Comparison of ENCODE assay signal across 1 cellular context in the genomic region with DNA sequence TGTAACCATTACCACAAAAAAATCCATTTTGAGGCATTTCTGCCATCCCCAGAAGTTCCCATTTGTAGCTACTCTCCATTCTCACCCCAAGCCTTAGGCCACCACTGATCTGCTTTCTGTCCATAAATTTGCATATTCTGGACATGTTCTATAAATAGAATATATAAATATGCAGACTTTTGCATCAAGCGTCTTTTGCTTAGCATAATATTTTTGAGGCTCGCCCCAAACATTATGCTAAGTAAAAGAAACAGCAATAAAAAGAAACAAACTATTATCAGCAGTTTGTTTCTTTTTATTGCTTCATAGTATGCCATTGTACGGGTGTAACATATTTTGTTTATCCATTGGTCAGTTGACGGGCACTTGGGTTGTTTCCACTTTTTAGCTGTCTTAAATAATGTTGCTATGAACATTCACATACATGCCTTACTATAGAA.
A peak's percentile ranks its signal among the peaks of the same experiment; 100 is the strongest.
TF ChIP-seq lines count a peak whose summit lies in the region.

No MANE protein-coding gene starts in this region.

TF ChIP-seq in K562, 482 proteins besides CTCF, POLR2A, EP300 and RAD21 (continues in another document):
- TF ChIP-seq CBX3 (IDR thresholded peaks at IDR 0.05; ENCODE audit: borderline replicate concordance in 1 of 2, low read length in 2 of 2) (no peak), TBP (optimal IDR thresholded peaks at IDR 0.05; ENCODE audit: low read depth, low read length) (peak; percentile 90), TRIM24 (IDR thresholded peaks at IDR 0.05) (no peak), POLR2AphosphoS5 (IDR thresholded peaks at IDR 0.05; ENCODE audit: control insufficient read depth, insufficient read depth, low read depth, low read length) (peak; percentile 65), MTF1 (CRISPR knock-in tag; IDR thresholded peaks at IDR 0.05; ENCODE audit: borderline replicate concordance) (no peak), ZNF57 (CRISPR knock-in tag; IDR thresholded peaks at IDR 0.05) (no peak), CEBPG (CRISPR knock-in tag; IDR thresholded peaks at IDR 0.05) (no peak), CEBPG (tag; conservative IDR thresholded peaks at IDR 0.05 in 1 of 2, IDR thresholded peaks at IDR 0.05 in 1 of 2) (0 out of 4 replicates have a peak, but pooled peaks of 1 of the 2 experiments have one; percentile 20), ELF4 (CRISPR knock-in tag; IDR thresholded peaks at IDR 0.05) (no peak), ETV5 (CRISPR knock-in tag; IDR thresholded peaks at IDR 0.05; ENCODE audit: low read depth) (no peak), ZNF79 (CRISPR knock-in tag; IDR thresholded peaks at IDR 0.05; ENCODE audit: low read depth) (no peak), RBFOX2 (IDR thresholded peaks at IDR 0.05; ENCODE audit: low read depth, low read length) (peak; percentile 55), CC2D1A (IDR thresholded peaks at IDR 0.05) (no peak), PML (IDR thresholded peaks at IDR 0.05; ENCODE audit: low read length) (peak; percentile 79), RBM34 (IDR thresholded peaks at IDR 0.05; ENCODE audit: borderline replicate concordance, insufficient read depth, low read length) (no peak), ERF (CRISPR knock-in tag; IDR thresholded peaks at IDR 0.05) (no peak), POLR2G (IDR thresholded peaks at IDR 0.05; ENCODE audit: low read depth, low read length) (peak; percentile 44; the same call in 1 of the 2 replicates), CBX5 (IDR thresholded peaks at IDR 0.05; ENCODE audit: borderline replicate concordance, low read depth) (no peak), NR2F6 (CRISPR knock-in tag; IDR thresholded peaks at IDR 0.05) (no peak), ELF2 (CRISPR knock-in tag; IDR thresholded peaks at IDR 0.05) (no peak), MEF2A (IDR thresholded peaks at IDR 0.05; ENCODE audit: control insufficient read depth, low read depth, low read length) (peak; percentile 73), MCM7 (IDR thresholded peaks at IDR 0.05) (no peak), HDAC1 (IDR thresholded peaks at IDR 0.05) (no peak), ATF7 (IDR thresholded peaks at IDR 0.05) (no peak), SPI1 (IDR thresholded peaks at IDR 0.05; ENCODE audit: borderline replicate concordance, low read depth, low read length) (no peak), ZKSCAN3 (CRISPR knock-in tag; IDR thresholded peaks at IDR 0.05) (no peak), NFXL1 (CRISPR knock-in tag; IDR thresholded peaks at IDR 0.05) (no peak), ZNF584 (CRISPR knock-in tag; IDR thresholded peaks at IDR 0.05; ENCODE audit: low read depth) (no peak), ZBTB1 (CRISPR knock-in tag; IDR thresholded peaks at IDR 0.05; ENCODE audit: borderline replicate concordance, low read depth) (no peak)
- TF ChIP-seq, protein P1, sequence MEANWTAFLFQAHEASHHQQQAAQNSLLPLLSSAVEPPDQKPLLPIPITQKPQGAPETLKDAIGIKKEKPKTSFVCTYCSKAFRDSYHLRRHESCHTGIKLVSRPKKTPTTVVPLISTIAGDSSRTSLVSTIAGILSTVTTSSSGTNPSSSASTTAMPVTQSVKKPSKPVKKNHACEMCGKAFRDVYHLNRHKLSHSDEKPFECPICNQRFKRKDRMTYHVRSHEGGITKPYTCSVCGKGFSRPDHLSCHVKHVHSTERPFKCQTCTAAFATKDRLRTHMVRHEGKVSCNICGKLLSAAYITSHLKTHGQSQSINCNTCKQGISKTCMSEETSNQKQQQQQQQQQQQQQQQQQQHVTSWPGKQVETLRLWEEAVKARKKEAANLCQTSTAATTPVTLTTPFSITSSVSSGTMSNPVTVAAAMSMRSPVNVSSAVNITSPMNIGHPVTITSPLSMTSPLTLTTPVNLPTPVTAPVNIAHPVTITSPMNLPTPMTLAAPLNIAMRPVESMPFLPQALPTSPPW (CRISPR knock-in tag; IDR thresholded peaks at IDR 0.05), result no peak
- TF ChIP-seq, protein P2, sequence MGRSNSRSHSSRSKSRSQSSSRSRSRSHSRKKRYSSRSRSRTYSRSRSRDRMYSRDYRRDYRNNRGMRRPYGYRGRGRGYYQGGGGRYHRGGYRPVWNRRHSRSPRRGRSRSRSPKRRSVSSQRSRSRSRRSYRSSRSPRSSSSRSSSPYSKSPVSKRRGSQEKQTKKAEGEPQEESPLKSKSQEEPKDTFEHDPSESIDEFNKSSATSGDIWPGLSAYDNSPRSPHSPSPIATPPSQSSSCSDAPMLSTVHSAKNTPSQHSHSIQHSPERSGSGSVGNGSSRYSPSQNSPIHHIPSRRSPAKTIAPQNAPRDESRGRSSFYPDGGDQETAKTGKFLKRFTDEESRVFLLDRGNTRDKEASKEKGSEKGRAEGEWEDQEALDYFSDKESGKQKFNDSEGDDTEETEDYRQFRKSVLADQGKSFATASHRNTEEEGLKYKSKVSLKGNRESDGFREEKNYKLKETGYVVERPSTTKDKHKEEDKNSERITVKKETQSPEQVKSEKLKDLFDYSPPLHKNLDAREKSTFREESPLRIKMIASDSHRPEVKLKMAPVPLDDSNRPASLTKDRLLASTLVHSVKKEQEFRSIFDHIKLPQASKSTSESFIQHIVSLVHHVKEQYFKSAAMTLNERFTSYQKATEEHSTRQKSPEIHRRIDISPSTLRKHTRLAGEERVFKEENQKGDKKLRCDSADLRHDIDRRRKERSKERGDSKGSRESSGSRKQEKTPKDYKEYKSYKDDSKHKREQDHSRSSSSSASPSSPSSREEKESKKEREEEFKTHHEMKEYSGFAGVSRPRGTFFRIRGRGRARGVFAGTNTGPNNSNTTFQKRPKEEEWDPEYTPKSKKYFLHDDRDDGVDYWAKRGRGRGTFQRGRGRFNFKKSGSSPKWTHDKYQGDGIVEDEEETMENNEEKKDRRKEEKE (IDR thresholded peaks at IDR 0.05; ENCODE audit: borderline replicate concordance in 1 of 2, control insufficient read depth in 1 of 2, low read depth in 2 of 2, low read length in 1 of 2), result peak in 1 of 2 experiments; percentile 84; a peak in 1 of 4 replicates
- TF ChIP-seq, protein P3, sequence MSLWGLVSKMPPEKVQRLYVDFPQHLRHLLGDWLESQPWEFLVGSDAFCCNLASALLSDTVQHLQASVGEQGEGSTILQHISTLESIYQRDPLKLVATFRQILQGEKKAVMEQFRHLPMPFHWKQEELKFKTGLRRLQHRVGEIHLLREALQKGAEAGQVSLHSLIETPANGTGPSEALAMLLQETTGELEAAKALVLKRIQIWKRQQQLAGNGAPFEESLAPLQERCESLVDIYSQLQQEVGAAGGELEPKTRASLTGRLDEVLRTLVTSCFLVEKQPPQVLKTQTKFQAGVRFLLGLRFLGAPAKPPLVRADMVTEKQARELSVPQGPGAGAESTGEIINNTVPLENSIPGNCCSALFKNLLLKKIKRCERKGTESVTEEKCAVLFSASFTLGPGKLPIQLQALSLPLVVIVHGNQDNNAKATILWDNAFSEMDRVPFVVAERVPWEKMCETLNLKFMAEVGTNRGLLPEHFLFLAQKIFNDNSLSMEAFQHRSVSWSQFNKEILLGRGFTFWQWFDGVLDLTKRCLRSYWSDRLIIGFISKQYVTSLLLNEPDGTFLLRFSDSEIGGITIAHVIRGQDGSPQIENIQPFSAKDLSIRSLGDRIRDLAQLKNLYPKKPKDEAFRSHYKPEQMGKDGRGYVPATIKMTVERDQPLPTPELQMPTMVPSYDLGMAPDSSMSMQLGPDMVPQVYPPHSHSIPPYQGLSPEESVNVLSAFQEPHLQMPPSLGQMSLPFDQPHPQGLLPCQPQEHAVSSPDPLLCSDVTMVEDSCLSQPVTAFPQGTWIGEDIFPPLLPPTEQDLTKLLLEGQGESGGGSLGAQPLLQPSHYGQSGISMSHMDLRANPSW (CRISPR knock-in tag; IDR thresholded peaks at IDR 0.05), result no peak
- TF ChIP-seq, protein P4, sequence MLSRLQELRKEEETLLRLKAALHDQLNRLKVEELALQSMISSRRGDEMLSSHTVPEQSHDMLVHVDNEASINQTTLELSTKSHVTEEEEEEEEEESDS (CRISPR knock-in tag; IDR thresholded peaks at IDR 0.05), result peak; percentile 56
- TF ChIP-seq, protein P5, sequence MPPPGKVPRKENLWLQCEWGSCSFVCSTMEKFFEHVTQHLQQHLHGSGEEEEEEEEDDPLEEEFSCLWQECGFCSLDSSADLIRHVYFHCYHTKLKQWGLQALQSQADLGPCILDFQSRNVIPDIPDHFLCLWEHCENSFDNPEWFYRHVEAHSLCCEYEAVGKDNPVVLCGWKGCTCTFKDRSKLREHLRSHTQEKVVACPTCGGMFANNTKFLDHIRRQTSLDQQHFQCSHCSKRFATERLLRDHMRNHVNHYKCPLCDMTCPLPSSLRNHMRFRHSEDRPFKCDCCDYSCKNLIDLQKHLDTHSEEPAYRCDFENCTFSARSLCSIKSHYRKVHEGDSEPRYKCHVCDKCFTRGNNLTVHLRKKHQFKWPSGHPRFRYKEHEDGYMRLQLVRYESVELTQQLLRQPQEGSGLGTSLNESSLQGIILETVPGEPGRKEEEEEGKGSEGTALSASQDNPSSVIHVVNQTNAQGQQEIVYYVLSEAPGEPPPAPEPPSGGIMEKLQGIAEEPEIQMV (tag; conservative IDR thresholded peaks at IDR 0.05; ENCODE audit: low read depth), result no peak
- TF ChIP-seq, protein P6, sequence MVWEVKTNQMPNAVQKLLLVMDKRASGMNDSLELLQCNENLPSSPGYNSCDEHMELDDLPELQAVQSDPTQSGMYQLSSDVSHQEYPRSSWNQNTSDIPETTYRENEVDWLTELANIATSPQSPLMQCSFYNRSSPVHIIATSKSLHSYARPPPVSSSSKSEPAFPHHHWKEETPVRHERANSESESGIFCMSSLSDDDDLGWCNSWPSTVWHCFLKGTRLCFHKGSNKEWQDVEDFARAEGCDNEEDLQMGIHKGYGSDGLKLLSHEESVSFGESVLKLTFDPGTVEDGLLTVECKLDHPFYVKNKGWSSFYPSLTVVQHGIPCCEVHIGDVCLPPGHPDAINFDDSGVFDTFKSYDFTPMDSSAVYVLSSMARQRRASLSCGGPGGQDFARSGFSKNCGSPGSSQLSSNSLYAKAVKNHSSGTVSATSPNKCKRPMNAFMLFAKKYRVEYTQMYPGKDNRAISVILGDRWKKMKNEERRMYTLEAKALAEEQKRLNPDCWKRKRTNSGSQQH (CRISPR knock-in tag; IDR thresholded peaks at IDR 0.05), result no peak
- TF ChIP-seq, protein P7, sequence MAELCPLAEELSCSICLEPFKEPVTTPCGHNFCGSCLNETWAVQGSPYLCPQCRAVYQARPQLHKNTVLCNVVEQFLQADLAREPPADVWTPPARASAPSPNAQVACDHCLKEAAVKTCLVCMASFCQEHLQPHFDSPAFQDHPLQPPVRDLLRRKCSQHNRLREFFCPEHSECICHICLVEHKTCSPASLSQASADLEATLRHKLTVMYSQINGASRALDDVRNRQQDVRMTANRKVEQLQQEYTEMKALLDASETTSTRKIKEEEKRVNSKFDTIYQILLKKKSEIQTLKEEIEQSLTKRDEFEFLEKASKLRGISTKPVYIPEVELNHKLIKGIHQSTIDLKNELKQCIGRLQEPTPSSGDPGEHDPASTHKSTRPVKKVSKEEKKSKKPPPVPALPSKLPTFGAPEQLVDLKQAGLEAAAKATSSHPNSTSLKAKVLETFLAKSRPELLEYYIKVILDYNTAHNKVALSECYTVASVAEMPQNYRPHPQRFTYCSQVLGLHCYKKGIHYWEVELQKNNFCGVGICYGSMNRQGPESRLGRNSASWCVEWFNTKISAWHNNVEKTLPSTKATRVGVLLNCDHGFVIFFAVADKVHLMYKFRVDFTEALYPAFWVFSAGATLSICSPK (IDR thresholded peaks at IDR 0.05; ENCODE audit: borderline replicate concordance), result no peak
- TF ChIP-seq, protein P8, sequence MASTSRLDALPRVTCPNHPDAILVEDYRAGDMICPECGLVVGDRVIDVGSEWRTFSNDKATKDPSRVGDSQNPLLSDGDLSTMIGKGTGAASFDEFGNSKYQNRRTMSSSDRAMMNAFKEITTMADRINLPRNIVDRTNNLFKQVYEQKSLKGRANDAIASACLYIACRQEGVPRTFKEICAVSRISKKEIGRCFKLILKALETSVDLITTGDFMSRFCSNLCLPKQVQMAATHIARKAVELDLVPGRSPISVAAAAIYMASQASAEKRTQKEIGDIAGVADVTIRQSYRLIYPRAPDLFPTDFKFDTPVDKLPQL (IDR thresholded peaks at IDR 0.05; ENCODE audit: extremely low read depth, insufficient read length), result peak; percentile 26
- TF ChIP-seq, protein P9, sequence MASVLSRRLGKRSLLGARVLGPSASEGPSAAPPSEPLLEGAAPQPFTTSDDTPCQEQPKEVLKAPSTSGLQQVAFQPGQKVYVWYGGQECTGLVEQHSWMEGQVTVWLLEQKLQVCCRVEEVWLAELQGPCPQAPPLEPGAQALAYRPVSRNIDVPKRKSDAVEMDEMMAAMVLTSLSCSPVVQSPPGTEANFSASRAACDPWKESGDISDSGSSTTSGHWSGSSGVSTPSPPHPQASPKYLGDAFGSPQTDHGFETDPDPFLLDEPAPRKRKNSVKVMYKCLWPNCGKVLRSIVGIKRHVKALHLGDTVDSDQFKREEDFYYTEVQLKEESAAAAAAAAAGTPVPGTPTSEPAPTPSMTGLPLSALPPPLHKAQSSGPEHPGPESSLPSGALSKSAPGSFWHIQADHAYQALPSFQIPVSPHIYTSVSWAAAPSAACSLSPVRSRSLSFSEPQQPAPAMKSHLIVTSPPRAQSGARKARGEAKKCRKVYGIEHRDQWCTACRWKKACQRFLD (CRISPR knock-in tag; IDR thresholded peaks at IDR 0.05), result no peak
- TF ChIP-seq, protein P10, sequence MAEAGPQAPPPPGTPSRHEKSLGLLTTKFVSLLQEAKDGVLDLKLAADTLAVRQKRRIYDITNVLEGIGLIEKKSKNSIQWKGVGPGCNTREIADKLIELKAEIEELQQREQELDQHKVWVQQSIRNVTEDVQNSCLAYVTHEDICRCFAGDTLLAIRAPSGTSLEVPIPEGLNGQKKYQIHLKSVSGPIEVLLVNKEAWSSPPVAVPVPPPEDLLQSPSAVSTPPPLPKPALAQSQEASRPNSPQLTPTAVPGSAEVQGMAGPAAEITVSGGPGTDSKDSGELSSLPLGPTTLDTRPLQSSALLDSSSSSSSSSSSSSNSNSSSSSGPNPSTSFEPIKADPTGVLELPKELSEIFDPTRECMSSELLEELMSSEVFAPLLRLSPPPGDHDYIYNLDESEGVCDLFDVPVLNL (CRISPR knock-in tag; IDR thresholded peaks at IDR 0.05; ENCODE audit: low read depth), result no peak
- TF ChIP-seq, protein P11, sequence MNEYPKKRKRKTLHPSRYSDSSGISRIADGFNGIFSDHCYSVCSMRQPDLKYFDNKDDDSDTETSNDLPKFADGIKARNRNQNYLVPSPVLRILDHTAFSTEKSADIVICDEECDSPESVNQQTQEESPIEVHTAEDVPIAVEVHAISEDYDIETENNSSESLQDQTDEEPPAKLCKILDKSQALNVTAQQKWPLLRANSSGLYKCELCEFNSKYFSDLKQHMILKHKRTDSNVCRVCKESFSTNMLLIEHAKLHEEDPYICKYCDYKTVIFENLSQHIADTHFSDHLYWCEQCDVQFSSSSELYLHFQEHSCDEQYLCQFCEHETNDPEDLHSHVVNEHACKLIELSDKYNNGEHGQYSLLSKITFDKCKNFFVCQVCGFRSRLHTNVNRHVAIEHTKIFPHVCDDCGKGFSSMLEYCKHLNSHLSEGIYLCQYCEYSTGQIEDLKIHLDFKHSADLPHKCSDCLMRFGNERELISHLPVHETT (CRISPR knock-in tag; conservative IDR thresholded peaks at IDR 0.05 in 1 of 2, IDR thresholded peaks at IDR 0.05 in 1 of 2), result no peak
- TF ChIP-seq, protein P12, sequence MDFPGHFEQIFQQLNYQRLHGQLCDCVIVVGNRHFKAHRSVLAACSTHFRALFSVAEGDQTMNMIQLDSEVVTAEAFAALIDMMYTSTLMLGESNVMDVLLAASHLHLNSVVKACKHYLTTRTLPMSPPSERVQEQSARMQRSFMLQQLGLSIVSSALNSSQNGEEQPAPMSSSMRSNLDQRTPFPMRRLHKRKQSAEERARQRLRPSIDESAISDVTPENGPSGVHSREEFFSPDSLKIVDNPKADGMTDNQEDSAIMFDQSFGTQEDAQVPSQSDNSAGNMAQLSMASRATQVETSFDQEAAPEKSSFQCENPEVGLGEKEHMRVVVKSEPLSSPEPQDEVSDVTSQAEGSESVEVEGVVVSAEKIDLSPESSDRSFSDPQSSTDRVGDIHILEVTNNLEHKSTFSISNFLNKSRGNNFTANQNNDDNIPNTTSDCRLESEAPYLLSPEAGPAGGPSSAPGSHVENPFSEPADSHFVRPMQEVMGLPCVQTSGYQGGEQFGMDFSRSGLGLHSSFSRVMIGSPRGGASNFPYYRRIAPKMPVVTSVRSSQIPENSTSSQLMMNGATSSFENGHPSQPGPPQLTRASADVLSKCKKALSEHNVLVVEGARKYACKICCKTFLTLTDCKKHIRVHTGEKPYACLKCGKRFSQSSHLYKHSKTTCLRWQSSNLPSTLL (IDR thresholded peaks at IDR 0.05), result no peak
